In genomic region chr1:234009668-234010067, GRCh38 we compare ENCODE assay signal across 27 cellular contexts.
DNase-seq lines count a peak whose midpoint lies in the region; TF ChIP-seq lines count a peak whose summit lies in the region.
"Had no signal": no experiment of that assay in that cellular context is flagged by ENCODE, and none has a peak within 500 bp of the region (broad histone marks: within the 10 kb centered on the region; RNA-seq: fewer than 3 reads in every experiment).

No MANE protein-coding gene starts in this region.

- no peaks in the 10 kb centered on the region for H3K4me1 ChIP-seq in HEK293 (ENCODE audit: control insufficient read depth, insufficient read depth, low read length)
- H3K4me1 ChIP-seq: A549, BE2C, BLaER1, Caco-2 had no signal

- no peak overlapping the region for H3K27ac ChIP-seq in HEK293 (ENCODE audit: extremely low read depth, low read depth, low read length)
- H3K27ac ChIP-seq: 22Rv1; A549; BLaER1; BLaER1 treated with 17β-estradiol and CSF1 and Interleukin-3, amounts not matched to agents 10 nM and 100 nM; C4-2B had no signal

- no peaks in the 10 kb centered on the region for H3K9me3 ChIP-seq in HEK293 (ENCODE audit: control insufficient read depth, insufficient read depth, low read depth, low read length)
- H3K9me3 ChIP-seq: BE2C, BLaER1, Caco-2 had no signal

- no peak for DNase-seq in NCI-H1105 (lab: John Stamatoyannopoulos, UW)
- DNase-seq: 8988T; ACHN; AML-193; BE2C; C1 segment of cervical spinal cord; Caco-2; Calu3; CD4-positive, alpha-beta memory T cell; CD4-positive, alpha-beta T cell; CD4-positive, CD25-positive, alpha-beta regulatory T cell; CD8-positive, alpha-beta memory T cell; CD8-positive, alpha-beta T cell; COR-L47; DMS 273 treated with DMSO at 0.1 percent for 48 hours; DMS153; DMS53; DMS79; DMS79 treated with DMSO at 0.1 percent for 48 hours; DND-41; EL had no signal

- TF ChIP-seq CTCF in HEK293 (tag by site-specific recombination; IDR thresholded peaks at IDR 0.05), result no peak

- H3K4me3 ChIP-seq in HEK293 (ENCODE audit: low read depth, low read length), result no peak overlapping the region
- H3K4me3 ChIP-seq: A549; BLaER1; BLaER1 treated with 17β-estradiol and CSF1 and Interleukin-3, amounts not matched to agents 10 nM and 100 nM had no signal

- no peaks in the 10 kb centered on the region for H3K36me3 ChIP-seq in HEK293 (ENCODE audit: control insufficient read depth in 2 of 2, insufficient read depth in 1 of 2, low read length in 2 of 2)
- H3K36me3 ChIP-seq: BE2C; BLaER1; BLaER1 treated with 17β-estradiol and CSF1 and Interleukin-3, amounts not matched to agents 10 nM and 100 nM had no signal

- POLR2A ChIA-PET in HEK293 (lab: Yijun Ruan, JAX), result no interaction called here

- CTCF ChIA-PET in HEK293 (lab: Yijun Ruan, JAX), result no interaction called here

TF ChIP-seq in HEK293, 187 proteins besides CTCF, POLR2A, EP300 and RAD21:
- TF ChIP-seq SETDB1 (IDR thresholded peaks at IDR 0.05; ENCODE audit: insufficient read length, low read length) (peak; percentile 90), ZNF354C (tag by site-specific recombination; IDR thresholded peaks at IDR 0.05; ENCODE audit: borderline replicate concordance, low read depth) (no peak)
